Comparison of ENCODE assay signal across 1 cellular context in the genomic region with DNA sequence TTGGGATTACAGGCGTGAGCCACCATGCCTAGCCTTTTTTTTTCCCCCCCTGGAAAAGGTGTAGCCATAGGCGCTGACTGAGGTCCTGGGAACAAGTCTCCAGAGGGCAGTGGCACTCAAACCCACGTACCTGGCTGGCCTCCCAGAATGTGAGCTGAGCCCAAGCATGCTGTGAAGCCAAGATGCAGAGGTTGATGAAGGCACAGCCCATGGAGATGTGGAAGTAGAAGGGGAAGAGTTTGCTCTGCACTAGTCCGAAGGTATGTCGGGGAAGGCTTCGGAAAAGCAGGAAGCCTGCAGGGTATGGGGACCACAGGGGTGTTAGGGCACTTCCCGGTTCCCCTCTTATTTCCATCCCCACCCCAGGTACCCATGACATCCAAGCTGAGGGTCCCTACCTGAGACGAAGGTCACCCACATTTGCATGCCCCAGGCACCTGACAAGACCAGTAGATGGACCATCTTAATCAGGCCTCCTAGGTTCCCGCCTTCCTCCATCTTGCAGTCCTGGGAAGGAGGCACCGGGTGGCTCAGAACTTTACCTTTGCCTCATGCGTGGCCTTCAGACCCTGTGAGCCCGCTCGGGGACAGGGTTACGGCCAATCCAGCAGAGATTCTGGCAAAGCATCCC.
A peak's percentile ranks its signal among the peaks of the same experiment; 100 is the strongest.
TF ChIP-seq lines count a peak whose summit lies in the region.

No MANE protein-coding gene starts in this region.

TF ChIP-seq in HepG2, 621 proteins besides CTCF, POLR2A, EP300 and RAD21 (continues in another document):
- TF ChIP-seq, protein P1, sequence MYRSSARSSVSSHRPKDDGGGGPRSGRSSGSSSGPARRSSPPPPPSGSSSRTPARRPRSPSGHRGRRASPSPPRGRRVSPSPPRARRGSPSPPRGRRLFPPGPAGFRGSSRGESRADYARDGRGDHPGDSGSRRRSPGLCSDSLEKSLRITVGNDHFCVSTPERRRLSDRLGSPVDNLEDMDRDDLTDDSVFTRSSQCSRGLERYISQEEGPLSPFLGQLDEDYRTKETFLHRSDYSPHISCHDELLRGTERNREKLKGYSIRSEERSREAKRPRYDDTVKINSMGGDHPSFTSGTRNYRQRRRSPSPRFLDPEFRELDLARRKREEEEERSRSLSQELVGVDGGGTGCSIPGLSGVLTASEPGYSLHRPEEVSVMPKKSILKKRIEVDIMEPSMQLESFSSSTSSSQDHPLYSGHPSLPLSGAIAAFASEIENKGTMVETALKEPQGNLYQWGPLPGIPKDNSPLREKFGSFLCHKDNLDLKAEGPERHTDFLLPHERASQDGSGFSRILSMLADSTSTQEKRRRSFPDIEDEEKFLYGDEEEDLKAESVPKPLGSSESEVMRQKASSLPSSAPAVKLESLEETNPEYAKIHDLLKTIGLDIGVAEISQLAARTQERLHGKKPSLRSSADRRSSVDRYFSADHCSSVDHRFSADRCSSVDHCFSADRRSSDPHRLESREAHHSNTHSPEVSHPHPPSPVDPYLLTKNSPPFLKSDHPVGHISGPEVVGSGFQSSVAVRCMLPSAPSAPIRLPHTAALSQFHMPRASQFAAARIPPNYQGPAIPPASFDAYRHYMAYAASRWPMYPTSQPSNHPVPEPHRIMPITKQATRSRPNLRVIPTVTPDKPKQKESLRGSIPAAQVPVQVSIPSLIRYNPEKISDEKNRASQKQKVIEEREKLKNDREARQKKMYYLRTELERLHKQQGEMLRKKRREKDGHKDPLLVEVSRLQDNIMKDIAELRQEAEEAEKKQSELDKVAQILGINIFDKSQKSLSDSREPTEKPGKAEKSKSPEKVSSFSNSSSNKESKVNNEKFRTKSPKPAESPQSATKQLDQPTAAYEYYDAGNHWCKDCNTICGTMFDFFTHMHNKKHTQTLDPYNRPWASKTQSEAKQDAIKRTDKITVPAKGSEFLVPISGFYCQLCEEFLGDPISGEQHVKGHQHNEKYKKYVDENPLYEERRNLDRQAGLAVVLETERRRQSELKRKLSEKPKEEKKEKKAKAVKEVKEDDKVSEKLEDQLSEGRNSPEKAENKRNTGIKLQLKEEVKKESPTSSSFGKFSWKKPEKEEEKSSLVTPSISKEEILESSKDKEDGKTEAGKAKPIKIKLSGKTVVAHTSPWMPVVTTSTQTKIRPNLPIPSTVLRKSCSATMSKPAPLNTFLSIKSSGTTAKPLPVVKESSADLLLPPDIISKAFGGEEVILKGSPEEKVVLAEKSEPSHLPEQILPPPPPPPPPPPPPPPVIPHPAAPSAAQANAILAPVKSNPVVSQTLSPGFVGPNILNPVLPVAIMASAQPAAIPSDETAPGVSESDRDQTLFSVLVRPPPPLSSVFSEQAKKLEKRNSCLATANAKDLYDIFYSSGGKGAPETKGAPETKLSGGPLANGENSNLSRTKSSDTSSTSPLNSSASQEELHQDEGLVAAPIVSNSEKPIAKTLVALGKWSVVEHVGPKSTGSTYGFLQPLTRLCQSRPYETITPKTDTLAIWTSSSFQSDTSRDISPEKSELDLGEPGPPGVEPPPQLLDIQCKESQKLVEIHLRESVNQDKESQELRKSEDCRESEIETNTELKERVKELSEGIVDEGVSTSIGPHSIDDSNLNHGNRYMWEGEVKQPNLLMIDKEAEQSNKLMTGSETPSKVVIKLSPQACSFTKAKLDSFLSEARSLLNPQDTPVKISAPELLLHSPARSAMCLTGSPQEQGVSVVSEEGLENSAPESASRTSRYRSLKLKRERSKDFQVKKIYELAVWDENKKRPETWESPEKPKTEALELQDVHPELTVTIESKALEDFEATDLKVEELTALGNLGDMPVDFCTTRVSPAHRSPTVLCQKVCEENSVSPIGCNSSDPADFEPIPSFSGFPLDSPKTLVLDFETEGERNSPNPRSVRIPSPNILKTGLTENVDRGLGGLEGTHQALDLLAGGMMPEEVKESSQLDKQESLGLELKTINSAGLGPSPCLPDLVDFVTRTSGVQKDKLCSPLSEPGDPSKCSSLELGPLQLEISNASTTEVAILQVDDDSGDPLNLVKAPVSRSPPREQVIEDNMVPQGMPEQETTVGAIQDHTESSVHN (CRISPR knock-in tag; IDR thresholded peaks at IDR 0.05) = peak; percentile 32; the same call in 1 of the 2 replicates
- TF ChIP-seq, protein P2, sequence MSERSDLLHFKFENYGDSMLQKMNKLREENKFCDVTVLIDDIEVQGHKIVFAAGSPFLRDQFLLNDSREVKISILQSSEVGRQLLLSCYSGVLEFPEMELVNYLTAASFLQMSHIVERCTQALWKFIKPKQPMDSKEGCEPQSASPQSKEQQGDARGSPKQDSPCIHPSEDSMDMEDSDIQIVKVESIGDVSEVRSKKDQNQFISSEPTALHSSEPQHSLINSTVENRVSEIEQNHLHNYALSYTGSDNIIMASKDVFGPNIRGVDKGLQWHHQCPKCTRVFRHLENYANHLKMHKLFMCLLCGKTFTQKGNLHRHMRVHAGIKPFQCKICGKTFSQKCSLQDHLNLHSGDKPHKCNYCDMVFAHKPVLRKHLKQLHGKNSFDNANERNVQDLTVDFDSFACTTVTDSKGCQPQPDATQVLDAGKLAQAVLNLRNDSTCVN (CRISPR knock-in tag; IDR thresholded peaks at IDR 0.05; ENCODE audit: borderline replicate concordance) = peak; percentile 16; the same call in 1 of the 2 replicates
- TF ChIP-seq, protein P3, sequence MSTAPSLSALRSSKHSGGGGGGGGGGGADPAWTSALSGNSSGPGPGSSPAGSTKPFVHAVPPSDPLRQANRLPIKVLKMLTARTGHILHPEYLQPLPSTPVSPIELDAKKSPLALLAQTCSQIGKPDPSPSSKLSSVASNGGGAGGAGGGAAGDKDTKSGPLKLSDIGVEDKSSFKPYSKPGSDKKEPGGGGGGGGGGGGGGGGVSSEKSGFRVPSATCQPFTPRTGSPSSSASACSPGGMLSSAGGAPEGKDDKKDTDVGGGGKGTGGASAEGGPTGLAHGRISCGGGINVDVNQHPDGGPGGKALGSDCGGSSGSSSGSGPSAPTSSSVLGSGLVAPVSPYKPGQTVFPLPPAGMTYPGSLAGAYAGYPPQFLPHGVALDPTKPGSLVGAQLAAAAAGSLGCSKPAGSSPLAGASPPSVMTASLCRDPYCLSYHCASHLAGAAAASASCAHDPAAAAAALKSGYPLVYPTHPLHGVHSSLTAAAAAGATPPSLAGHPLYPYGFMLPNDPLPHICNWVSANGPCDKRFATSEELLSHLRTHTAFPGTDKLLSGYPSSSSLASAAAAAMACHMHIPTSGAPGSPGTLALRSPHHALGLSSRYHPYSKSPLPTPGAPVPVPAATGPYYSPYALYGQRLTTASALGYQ (CRISPR knock-in tag; IDR thresholded peaks at IDR 0.05) = no peak
- no peak for TF ChIP-seq ZKSCAN5 (CRISPR knock-in tag; IDR thresholded peaks at IDR 0.05)
- TF ChIP-seq HIVEP1 (CRISPR knock-in tag; IDR thresholded peaks at IDR 0.05) = 0 out of 2 replicates have a peak, but pooled peaks have one; percentile 5
- TF ChIP-seq ZFY (CRISPR knock-in tag; IDR thresholded peaks at IDR 0.05) = peak; percentile 34; the same call in 1 of the 2 replicates
- TF ChIP-seq ZFX (CRISPR knock-in tag; IDR thresholded peaks at IDR 0.05; ENCODE audit: low read depth) = peak; percentile 37; the same call in 1 of the 2 replicates
- TF ChIP-seq, protein P4, sequence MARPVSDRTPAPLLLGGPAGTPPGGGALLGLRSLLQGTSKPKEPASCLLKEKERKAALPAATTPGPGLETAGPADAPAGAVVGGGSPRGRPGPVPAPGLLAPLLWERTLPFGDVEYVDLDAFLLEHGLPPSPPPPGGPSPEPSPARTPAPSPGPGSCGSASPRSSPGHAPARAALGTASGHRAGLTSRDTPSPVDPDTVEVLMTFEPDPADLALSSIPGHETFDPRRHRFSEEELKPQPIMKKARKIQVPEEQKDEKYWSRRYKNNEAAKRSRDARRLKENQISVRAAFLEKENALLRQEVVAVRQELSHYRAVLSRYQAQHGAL (CRISPR knock-in tag; IDR thresholded peaks at IDR 0.05; ENCODE audit: not compliant biosample characterization) = no peak
- TF ChIP-seq ZBTB8A (CRISPR knock-in tag; IDR thresholded peaks at IDR 0.05; ENCODE audit: borderline replicate concordance, low read depth) = no peak
- TF ChIP-seq, protein P5, sequence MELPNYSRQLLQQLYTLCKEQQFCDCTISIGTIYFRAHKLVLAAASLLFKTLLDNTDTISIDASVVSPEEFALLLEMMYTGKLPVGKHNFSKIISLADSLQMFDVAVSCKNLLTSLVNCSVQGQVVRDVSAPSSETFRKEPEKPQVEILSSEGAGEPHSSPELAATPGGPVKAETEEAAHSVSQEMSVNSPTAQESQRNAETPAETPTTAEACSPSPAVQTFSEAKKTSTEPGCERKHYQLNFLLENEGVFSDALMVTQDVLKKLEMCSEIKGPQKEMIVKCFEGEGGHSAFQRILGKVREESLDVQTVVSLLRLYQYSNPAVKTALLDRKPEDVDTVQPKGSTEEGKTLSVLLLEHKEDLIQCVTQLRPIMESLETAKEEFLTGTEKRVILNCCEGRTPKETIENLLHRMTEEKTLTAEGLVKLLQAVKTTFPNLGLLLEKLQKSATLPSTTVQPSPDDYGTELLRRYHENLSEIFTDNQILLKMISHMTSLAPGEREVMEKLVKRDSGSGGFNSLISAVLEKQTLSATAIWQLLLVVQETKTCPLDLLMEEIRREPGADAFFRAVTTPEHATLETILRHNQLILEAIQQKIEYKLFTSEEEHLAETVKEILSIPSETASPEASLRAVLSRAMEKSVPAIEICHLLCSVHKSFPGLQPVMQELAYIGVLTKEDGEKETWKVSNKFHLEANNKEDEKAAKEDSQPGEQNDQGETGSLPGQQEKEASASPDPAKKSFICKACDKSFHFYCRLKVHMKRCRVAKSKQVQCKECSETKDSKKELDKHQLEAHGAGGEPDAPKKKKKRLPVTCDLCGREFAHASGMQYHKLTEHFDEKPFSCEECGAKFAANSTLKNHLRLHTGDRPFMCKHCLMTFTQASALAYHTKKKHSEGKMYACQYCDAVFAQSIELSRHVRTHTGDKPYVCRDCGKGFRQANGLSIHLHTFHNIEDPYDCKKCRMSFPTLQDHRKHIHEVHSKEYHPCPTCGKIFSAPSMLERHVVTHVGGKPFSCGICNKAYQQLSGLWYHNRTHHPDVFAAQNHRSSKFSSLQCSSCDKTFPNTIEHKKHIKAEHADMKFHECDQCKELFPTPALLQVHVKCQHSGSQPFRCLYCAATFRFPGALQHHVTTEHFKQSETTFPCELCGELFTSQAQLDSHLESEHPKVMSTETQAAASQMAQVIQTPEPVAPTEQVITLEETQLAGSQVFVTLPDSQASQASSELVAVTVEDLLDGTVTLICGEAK (IDR thresholded peaks at IDR 0.05) = no peak
- TF ChIP-seq, protein P5 (CRISPR knock-in tag; IDR thresholded peaks at IDR 0.05) = 0 out of 2 replicates have a peak, but pooled peaks have one; percentile 3
- TF ChIP-seq SALL2 (CRISPR knock-in tag; IDR thresholded peaks at IDR 0.05) = 0 out of 2 replicates have a peak, but pooled peaks have one; percentile 13
- TF ChIP-seq, protein P6, sequence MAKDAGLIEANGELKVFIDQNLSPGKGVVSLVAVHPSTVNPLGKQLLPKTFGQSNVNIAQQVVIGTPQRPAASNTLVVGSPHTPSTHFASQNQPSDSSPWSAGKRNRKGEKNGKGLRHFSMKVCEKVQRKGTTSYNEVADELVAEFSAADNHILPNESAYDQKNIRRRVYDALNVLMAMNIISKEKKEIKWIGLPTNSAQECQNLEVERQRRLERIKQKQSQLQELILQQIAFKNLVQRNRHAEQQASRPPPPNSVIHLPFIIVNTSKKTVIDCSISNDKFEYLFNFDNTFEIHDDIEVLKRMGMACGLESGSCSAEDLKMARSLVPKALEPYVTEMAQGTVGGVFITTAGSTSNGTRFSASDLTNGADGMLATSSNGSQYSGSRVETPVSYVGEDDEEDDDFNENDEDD (CRISPR knock-in tag; IDR thresholded peaks at IDR 0.05; ENCODE audit: borderline replicate concordance) = 0 out of 2 replicates have a peak, but pooled peaks have one; percentile 17
- TF ChIP-seq, protein P7, sequence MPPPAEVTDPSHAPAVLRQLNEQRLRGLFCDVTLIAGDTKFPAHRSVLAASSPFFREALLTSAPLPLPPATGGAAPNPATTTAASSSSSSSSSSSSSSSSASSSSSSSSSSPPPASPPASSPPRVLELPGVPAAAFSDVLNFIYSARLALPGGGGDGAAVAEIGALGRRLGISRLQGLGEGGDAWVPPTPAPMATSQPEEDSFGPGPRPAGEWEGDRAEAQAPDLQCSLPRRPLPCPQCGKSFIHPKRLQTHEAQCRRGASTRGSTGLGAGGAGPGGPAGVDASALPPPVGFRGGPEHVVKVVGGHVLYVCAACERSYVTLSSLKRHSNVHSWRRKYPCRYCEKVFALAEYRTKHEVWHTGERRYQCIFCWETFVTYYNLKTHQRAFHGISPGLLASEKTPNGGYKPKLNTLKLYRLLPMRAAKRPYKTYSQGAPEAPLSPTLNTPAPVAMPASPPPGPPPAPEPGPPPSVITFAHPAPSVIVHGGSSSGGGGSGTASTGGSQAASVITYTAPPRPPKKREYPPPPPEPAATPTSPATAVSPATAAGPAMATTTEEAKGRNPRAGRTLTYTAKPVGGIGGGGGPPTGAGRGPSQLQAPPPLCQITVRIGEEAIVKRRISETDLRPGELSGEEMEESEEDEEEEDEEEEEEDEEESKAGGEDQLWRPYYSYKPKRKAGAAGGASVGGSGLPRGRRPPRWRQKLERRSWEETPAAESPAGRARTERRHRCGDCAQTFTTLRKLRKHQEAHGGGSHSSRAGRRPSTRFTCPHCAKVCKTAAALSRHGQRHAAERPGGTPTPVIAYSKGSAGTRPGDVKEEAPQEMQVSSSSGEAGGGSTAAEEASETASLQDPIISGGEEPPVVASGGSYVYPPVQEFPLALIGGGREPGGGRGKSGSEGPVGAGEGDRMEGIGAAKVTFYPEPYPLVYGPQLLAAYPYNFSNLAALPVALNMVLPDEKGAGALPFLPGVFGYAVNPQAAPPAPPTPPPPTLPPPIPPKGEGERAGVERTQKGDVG (CRISPR knock-in tag; IDR thresholded peaks at IDR 0.05; ENCODE audit: borderline replicate concordance) = no peak
- no peak for TF ChIP-seq ZNF20 (CRISPR knock-in tag; IDR thresholded peaks at IDR 0.05)
- TF ChIP-seq SNRNP70 (IDR thresholded peaks at IDR 0.05; ENCODE audit: low read depth, low read length) = no peak
